28 cellular contexts compared by ENCODE assay signal in genomic region chr12:96266238-96266637, GRCh38.
"Had no signal": no experiment of that assay in that cellular context is flagged by ENCODE, and none has a peak within 500 bp of the region (broad histone marks: within the 10 kb centered on the region; RNA-seq: fewer than 3 reads in every experiment).

No MANE protein-coding gene starts in this region.

- H3K36me3 ChIP-seq: pancreas, prostate gland had no signal

- H3K4me3 Mint-ChIP-seq: effector memory CD8-positive, alpha-beta T cell; naive thymus-derived CD4-positive, alpha-beta T cell had no signal

- H3K9me3 ChIP-seq: esophagus muscularis mucosa, gastrocnemius medialis, pancreas, prostate gland, stomach, suprapubic skin, tibial artery, upper lobe of right lung had no signal

- H3K27me3 ChIP-seq: esophagus muscularis mucosa, gastrocnemius medialis, pancreas, stomach, suprapubic skin, tibial artery, upper lobe of right lung had no signal

- ATAC-seq: effector memory CD8-positive, alpha-beta T cell; gastrocnemius medialis; left cardiac atrium; left ventricle myocardium superior; naive thymus-derived CD4-positive, alpha-beta T cell; pancreas; sciatic nerve; upper lobe of right lung had no signal

- DNase-seq: activated CD4-positive, alpha-beta T cell treated with anti-CD3 and anti-CD28 coated beads for 48 hours; activated CD4-positive, alpha-beta T cell treated with anti-CD3 and anti-CD28 coated beads, Interleukin-2, amount 50 U/mL, for 48 hours; activated CD8-positive, alpha-beta memory T cell treated with anti-CD3 and anti-CD28 coated beads for 24 hours; activated gamma-delta T cell treated with Interleukin-2 at 50 U/mL for 16 hours; activated naive CD4-positive, alpha-beta T cell treated with anti-CD3 and anti-CD28 coated beads, Interleukin-2, amount 50 U/mL, for 16 hours; amygdala; cortex of kidney; effector memory CD8-positive, alpha-beta T cell; gastrocnemius medialis; glutamatergic neuron; left cardiac atrium; left ventricle myocardium superior; midbrain; naive thymus-derived CD4-positive, alpha-beta T cell; pancreas; retina; stimulated activated CD4-positive, alpha-beta T cell treated with anti-CD3 and anti-CD28 coated beads, Interleukin-12 subunit alpha, Interleukin-12 subunit beta, amount 100 ng/mL, for 4 hours; stimulated activated CD4-positive, alpha-beta T cell treated with anti-CD3 and anti-CD28 coated beads, Interleukin-4, amount 100 ng/mL, for 1 hour; stomach; T-helper 2 cell; tibial artery; upper lobe of right lung had no signal

- FAIRE-seq: keratinocyte had no signal

- H3K9me3 Mint-ChIP-seq: effector memory CD8-positive, alpha-beta T cell; naive thymus-derived CD4-positive, alpha-beta T cell had no signal

- H3K4me3 ChIP-seq: esophagus muscularis mucosa, gastrocnemius medialis, pancreas, prostate gland, skin epidermis, stomach, suprapubic skin, tibial artery, upper lobe of right lung had no signal

- H3K4me1 ChIP-seq: gastrocnemius medialis, prostate gland, tibial artery, upper lobe of right lung had no signal

- H3K27ac ChIP-seq: esophagus muscularis mucosa, gastrocnemius medialis, pancreas, prostate gland, skin epidermis, stomach, suprapubic skin, tibial artery, upper lobe of right lung had no signal

- H3K27me3 Mint-ChIP-seq: effector memory CD8-positive, alpha-beta T cell; naive thymus-derived CD4-positive, alpha-beta T cell had no signal
